ENCODE assay signal across 1 cellular context in genomic region chr6:43724914-43725642, GRCh38.
TF ChIP-seq lines count a peak whose summit lies in the region.

No MANE protein-coding gene starts in this region.

TF ChIP-seq in HepG2, 621 proteins besides CTCF, POLR2A, EP300 and RAD21 (continued from another document and continues in another):
- TF ChIP-seq ZNF407 (CRISPR knock-in tag; IDR thresholded peaks at IDR 0.05; ENCODE audit: not compliant biosample characterization) (peak; percentile 63), MYC (CRISPR knock-in tag; IDR thresholded peaks at IDR 0.05; ENCODE audit: borderline replicate concordance) (peak; percentile 84; the same call in 1 of the 2 replicates), NRL (CRISPR knock-in tag; IDR thresholded peaks at IDR 0.05; ENCODE audit: borderline replicate concordance) (no peak), ZNF652 (CRISPR knock-in tag; IDR thresholded peaks at IDR 0.05; ENCODE audit: borderline replicate concordance, low read depth) (no peak), ARID2 (CRISPR knock-in tag; IDR thresholded peaks at IDR 0.05; ENCODE audit: borderline replicate concordance) (no peak), EEA1 (CRISPR knock-in tag; IDR thresholded peaks at IDR 0.05; ENCODE audit: borderline replicate concordance) (no peak), LBX2 (CRISPR knock-in tag; IDR thresholded peaks at IDR 0.05; ENCODE audit: borderline replicate concordance) (no peak), CHCHD3 (CRISPR knock-in tag; IDR thresholded peaks at IDR 0.05) (no peak), KDM6A (CRISPR knock-in tag; IDR thresholded peaks at IDR 0.05; ENCODE audit: low read depth) (no peak), YY1 (IDR thresholded peaks at IDR 0.05; ENCODE audit: insufficient read depth, insufficient replicate concordance, low read depth, low read length) (peak; percentile 16), HOXA5 (CRISPR knock-in tag; IDR thresholded peaks at IDR 0.05) (no peak), SRSF1 (optimal IDR thresholded peaks at IDR 0.05; ENCODE audit: low read depth, low read length) (no peak), ZMYM3 (CRISPR knock-in tag; IDR thresholded peaks at IDR 0.05) (peak; percentile 32; the same call in 1 of the 2 replicates), HOXA9 (CRISPR knock-in tag; IDR thresholded peaks at IDR 0.05; ENCODE audit: borderline replicate concordance) (no peak), XBP1 (CRISPR knock-in tag; IDR thresholded peaks at IDR 0.05) (no peak), NR2F1 (CRISPR knock-in tag; IDR thresholded peaks at IDR 0.05) (no peak), ZBTB25 (CRISPR knock-in tag; IDR thresholded peaks at IDR 0.05) (peak; percentile 83), ZNF556 (CRISPR knock-in tag; IDR thresholded peaks at IDR 0.05; ENCODE audit: borderline replicate concordance) (no peak), NFRKB (IDR thresholded peaks at IDR 0.05) (no peak), LRRFIP1 (CRISPR knock-in tag; conservative IDR thresholded peaks at IDR 0.05) (0 out of 2 replicates have a peak, but pooled peaks have one; percentile 21), SALL1 (CRISPR knock-in tag; IDR thresholded peaks at IDR 0.05) (peak; percentile 90), FUBP1 (CRISPR knock-in tag; IDR thresholded peaks at IDR 0.05; ENCODE audit: borderline replicate concordance) (no peak), ZNF781 (CRISPR knock-in tag; IDR thresholded peaks at IDR 0.05; ENCODE audit: borderline replicate concordance, not compliant biosample characterization) (peak; percentile 24), HNRNPUL1 (IDR thresholded peaks at IDR 0.05; ENCODE audit: low read depth, low read length) (no peak), SP5 (CRISPR knock-in tag; IDR thresholded peaks at IDR 0.05; ENCODE audit: borderline replicate concordance, low read depth) (0 out of 2 replicates have a peak, but pooled peaks have one; percentile 44), ZNF205 (CRISPR knock-in tag; IDR thresholded peaks at IDR 0.05) (peak; percentile 71; the same call in 1 of the 2 replicates), ZNF639 (CRISPR knock-in tag; conservative IDR thresholded peaks at IDR 0.05) (peak; percentile 39; the same call in 1 of the 2 replicates), HHEX (CRISPR knock-in tag; IDR thresholded peaks at IDR 0.05) (no peak), ZNF253 (CRISPR knock-in tag; IDR thresholded peaks at IDR 0.05; ENCODE audit: borderline replicate concordance) (peak; percentile 51; the same call in 1 of the 2 replicates), REPIN1 (CRISPR knock-in tag; IDR thresholded peaks at IDR 0.05; ENCODE audit: borderline replicate concordance, low read depth) (peak; percentile 70; the same call in 1 of the 2 replicates), ZNF33B (CRISPR knock-in tag; IDR thresholded peaks at IDR 0.05) (no peak), ARNTL (CRISPR knock-in tag; IDR thresholded peaks at IDR 0.05) (peak; percentile 71; the same call in 1 of the 2 replicates), SETDB1 (CRISPR knock-in tag; IDR thresholded peaks at IDR 0.05; ENCODE audit: borderline replicate concordance) (no peak), TP53 (CRISPR knock-in tag; conservative IDR thresholded peaks at IDR 0.05) (no peak), ZMYM4 (CRISPR knock-in tag; IDR thresholded peaks at IDR 0.05) (peak; percentile 36; the same call in 1 of the 2 replicates), ZNF619 (CRISPR knock-in tag; IDR thresholded peaks at IDR 0.05) (peak; percentile 75; the same call in 1 of the 2 replicates), ZNF468 (CRISPR knock-in tag; IDR thresholded peaks at IDR 0.05) (no peak), TRAFD1 (CRISPR knock-in tag; IDR thresholded peaks at IDR 0.05; ENCODE audit: borderline replicate concordance) (no peak), THAP8 (CRISPR knock-in tag; IDR thresholded peaks at IDR 0.05; ENCODE audit: borderline replicate concordance) (peak; percentile 82; the same call in 1 of the 2 replicates), ZNF768 (CRISPR knock-in tag; IDR thresholded peaks at IDR 0.05) (peak; percentile 58; the same call in 1 of the 2 replicates), FOSL2 (CRISPR knock-in tag; IDR thresholded peaks at IDR 0.05) (peak; percentile 82), GPBP1L1 (CRISPR knock-in tag; IDR thresholded peaks at IDR 0.05) (no peak)
